Comparison of ENCODE assay signal across 18 cellular contexts in the genomic region with DNA sequence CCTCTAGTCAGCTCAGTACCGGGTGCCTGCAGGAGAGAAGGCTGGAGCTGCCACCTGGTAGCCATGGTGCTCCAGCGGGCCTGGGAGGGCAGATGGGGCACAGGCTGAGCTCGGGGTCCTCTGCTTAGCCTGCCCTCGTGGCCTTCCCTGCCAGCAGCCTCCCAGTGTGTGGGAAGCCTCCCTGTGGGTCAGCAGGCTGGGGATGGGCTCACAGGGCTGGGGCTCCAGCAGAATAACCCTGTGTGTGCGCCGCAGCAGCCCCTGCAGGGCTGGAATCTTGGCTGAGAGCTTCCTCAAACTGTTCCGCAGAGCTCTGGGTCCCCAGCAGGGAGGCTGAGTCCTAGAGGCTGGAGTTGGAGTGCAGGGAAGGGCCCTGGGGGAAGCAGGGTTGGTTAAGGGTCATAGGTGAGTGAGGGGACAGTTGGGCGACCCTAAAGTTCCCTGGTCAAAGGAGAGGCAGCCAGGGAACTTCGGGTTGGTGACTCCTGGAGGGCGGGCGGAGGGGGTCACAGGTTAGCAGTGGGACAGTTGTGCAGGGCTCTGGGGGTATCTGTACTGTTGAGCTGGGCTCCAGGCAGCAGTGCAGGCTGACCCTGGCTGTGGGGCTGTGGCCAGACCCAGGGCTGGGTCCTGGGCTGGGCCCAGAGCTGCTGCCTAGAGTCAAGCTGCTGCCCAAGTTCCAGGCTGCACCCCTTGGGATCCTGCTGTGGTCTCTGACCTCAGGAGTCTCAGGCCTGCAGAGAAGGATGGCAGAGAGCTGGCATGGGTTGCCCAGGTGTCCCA. TPM values are rescaled to one million over a fixed set of nuclear protein-coding genes. Genes with fewer than 3 reads are reported as not detected.
DNase-seq lines count a peak whose midpoint lies in the region; ATAC-seq and TF ChIP-seq lines count a peak whose summit lies in the region.
"Had no signal": no experiment of that assay in that cellular context is flagged by ENCODE, and none has a peak within 500 bp of the region (broad histone marks: within the 10 kb centered on the region; RNA-seq: fewer than 3 reads in every experiment).

No MANE protein-coding gene starts in this region.

- H2AFZ ChIP-seq in SK-N-SH (ENCODE audit: low read depth), result no peak overlapping the region

- ATAC-seq in SK-N-SH treated with all-trans-retinoic acid at 6 μM for 48 hours (peak; percentile 6; the same call in 1 of the 3 replicates), T-helper 17 cell (no peak)

- POLR2A ChIA-PET in SK-N-SH (lab: Yijun Ruan, JAX) (no interaction called here), HEK293 (lab: Yijun Ruan, JAX) (interaction anchor here (1.0 to 3.3 kb wide), 7 partner anchors 9 to 142 kb away, joined by 3 to 13 read pairs (median 4); no protein-coding TSS in a partner anchor)

- H3K4me3 Mint-ChIP-seq in endodermal cell (no peak overlapping the region), T-helper 17 cell (no peak overlapping the region)
- H3K4me3 Mint-ChIP-seq: CD4-positive, CD25-positive, alpha-beta regulatory T cell; IgD-negative memory B cell had no signal

- no peaks in the 10 kb centered on the region for H3K9me2 ChIP-seq in SK-N-SH

- H3K4me1 ChIP-seq in SK-N-SH (ENCODE audit: control insufficient read depth in 1 of 2, insufficient read depth in 2 of 2, low read depth in 1 of 2, low read length in 1 of 2), result no peaks in the 10 kb centered on the region
- no peaks in the 10 kb centered on the region for H3K4me1 ChIP-seq in HEK293 (ENCODE audit: control insufficient read depth, insufficient read depth, low read length)
- H3K4me1 ChIP-seq in endodermal cell (ENCODE audit: control insufficient read depth, insufficient read depth, low read length), result no peaks in the 10 kb centered on the region

- no peak for TF ChIP-seq RAD21 in SK-N-SH (IDR thresholded peaks at IDR 0.05; ENCODE audit: low read length)

- TF ChIP-seq EP300 in SK-N-SH (IDR thresholded peaks at IDR 0.05; ENCODE audit: borderline replicate concordance in 1 of 2, low read depth in 1 of 2, low read length in 1 of 2), result no peak

- no peak overlapping the region for H3K27ac ChIP-seq in SK-N-SH (ENCODE audit: low read depth in 2 of 2, low read length in 1 of 2)
- peak overlapping the region; percentile 41; the same call in 1 of the 2 replicates for H3K27ac ChIP-seq in HEK293 (ENCODE audit: extremely low read depth, low read depth, low read length)
- peak overlapping the region; percentile 32 for H3K27ac ChIP-seq in endodermal cell (ENCODE audit: low read depth, low read length)
- H3K27ac ChIP-seq: 22Rv1 had no signal

- H3K27me3 Mint-ChIP-seq in endodermal cell (ENCODE audit: insufficient read depth), result no peaks in the 10 kb centered on the region
- H3K27me3 Mint-ChIP-seq in T-helper 17 cell, result peaks cover 12% of the 10 kb centered on the region
- H3K27me3 Mint-ChIP-seq: CD4-positive, CD25-positive, alpha-beta regulatory T cell had no signal

- no peaks in the 10 kb centered on the region for H3K9me3 ChIP-seq in SK-N-SH
- H3K9me3 ChIP-seq in HEK293 (ENCODE audit: control insufficient read depth, insufficient read depth, low read depth, low read length), result no peaks in the 10 kb centered on the region
- no peaks in the 10 kb centered on the region for H3K9me3 ChIP-seq in endodermal cell (ENCODE audit: control insufficient read depth, low read length)
- no peaks in the 10 kb centered on the region for H3K9me3 ChIP-seq in T-helper 17 cell (ENCODE audit: control insufficient read depth, low read length, poor library complexity, severe bottlenecking)
- H3K9me3 ChIP-seq: BLaER1 treated with 17β-estradiol and CSF1 and Interleukin-3, amounts not matched to agents 10 nM and 100 nM had no signal

- H3F3A ChIP-seq in SK-N-SH (replicated peaks; ENCODE audit: insufficient read depth), result no peaks in the 10 kb centered on the region

- no peak overlapping the region for H3K9ac ChIP-seq in SK-N-SH
- H3K9ac ChIP-seq in endodermal cell (ENCODE audit: extremely low read depth, low read length, poor library complexity, severe bottlenecking), result no peak overlapping the region

- CTCF ChIA-PET in SK-N-SH (lab: Yijun Ruan, JAX), result no interaction called here
- CTCF ChIA-PET in HEK293 (lab: Yijun Ruan, JAX), result interaction anchor here (0.6 to 1.2 kb wide), 5 partner anchors 20 to 65 kb away, joined by 3 to 4 read pairs (median 3); no protein-coding TSS in a partner anchor

- H3K79me2 ChIP-seq in SK-N-SH (ENCODE audit: insufficient read depth), result no peaks in the 10 kb centered on the region

- H3K4me2 ChIP-seq in SK-N-SH, result no peak overlapping the region
- H3K4me2 ChIP-seq: BLaER1 treated with 17β-estradiol and CSF1 and Interleukin-3, amounts not matched to agents 10 nM and 100 nM had no signal

- H3K27me3 ChIP-seq in SK-N-SH (ENCODE audit: insufficient read depth) (no peaks in the 10 kb centered on the region), endodermal cell (ENCODE audit: control insufficient read depth, insufficient read depth, low read length, poor library complexity, severe bottlenecking) (no peaks in the 10 kb centered on the region)
- H3K27me3 ChIP-seq: BLaER1 treated with 17β-estradiol and CSF1 and Interleukin-3, amounts not matched to agents 10 nM and 100 nM had no signal

- H3K27ac Mint-ChIP-seq in endodermal cell (no peak overlapping the region), T-helper 17 cell (no peak overlapping the region)
- H3K27ac Mint-ChIP-seq: CD4-positive, CD25-positive, alpha-beta regulatory T cell; IgD-negative memory B cell had no signal

- H3K36me3 ChIP-seq in SK-N-SH (replicated peaks in 1 of 2; ENCODE audit: control insufficient read depth in 1 of 2, insufficient read depth in 2 of 2, low read length in 1 of 2), result peaks cover 0 to 3% of the 10 kb centered on the region in 2 experiments
- peaks cover 4 to 10% of the 10 kb centered on the region in 2 experiments for H3K36me3 ChIP-seq in HEK293 (ENCODE audit: control insufficient read depth in 2 of 2, insufficient read depth in 1 of 2, low read length in 2 of 2)
- no peaks in the 10 kb centered on the region for H3K36me3 ChIP-seq in endodermal cell (ENCODE audit: control insufficient read depth, insufficient read depth, low read length)

- H3K4me3 ChIP-seq in SK-N-SH (ENCODE audit: low read depth in 2 of 2, low read length in 1 of 2) (no peak overlapping the region), HEK293 (ENCODE audit: low read depth, low read length) (no peak overlapping the region), endodermal cell (ENCODE audit: low read length) (no peak overlapping the region)
- H3K4me3 ChIP-seq: BLaER1 treated with 17β-estradiol and CSF1 and Interleukin-3, amounts not matched to agents 10 nM and 100 nM had no signal

- H4K20me1 ChIP-seq in SK-N-SH (ENCODE audit: insufficient read depth), result no peaks in the 10 kb centered on the region

- no peak for TF ChIP-seq CTCF in SK-N-SH (IDR thresholded peaks at IDR 0.05)
- TF ChIP-seq CTCF in HEK293 (tag by site-specific recombination; IDR thresholded peaks at IDR 0.05), result no peak
- no peak for TF ChIP-seq CTCF in endodermal cell (conservative IDR thresholded peaks at IDR 0.05)

- H3K9me3 Mint-ChIP-seq in endodermal cell, result no peaks in the 10 kb centered on the region
- H3K9me3 Mint-ChIP-seq: IgD-negative memory B cell had no signal

- DNase-seq in SK-N-SH, result no peak
- peak; percentile 56 for DNase-seq in 8988T
- DNase-seq in endodermal cell, result peak; percentile 24
- no peak for DNase-seq in germinal center (ENCODE audit: low spot score)
- no peak for DNase-seq in T-helper 17 cell
- no peak for DNase-seq in OCI-M2 (lab: John Stamatoyannopoulos, UW; ENCODE audit: unreplicated experiment)
- DNase-seq: AML-193; Calu3; CD4-positive, CD25-positive, alpha-beta regulatory T cell; DMS 273 treated with DMSO at 0.1 percent for 48 hours; EL had no signal

- no peaks in the 10 kb centered on the region for H3K36me3 Mint-ChIP-seq in endodermal cell (ENCODE audit: low read depth)
- no peaks in the 10 kb centered on the region for H3K36me3 Mint-ChIP-seq in T-helper 17 cell (ENCODE audit: low read depth)
- H3K36me3 Mint-ChIP-seq: CD4-positive, CD25-positive, alpha-beta regulatory T cell; IgD-negative memory B cell had no signal

- H3K4me1 Mint-ChIP-seq in endodermal cell, result peaks cover 3% of the 10 kb centered on the region
- peaks cover 2% of the 10 kb centered on the region for H3K4me1 Mint-ChIP-seq in T-helper 17 cell
- H3K4me1 Mint-ChIP-seq: CD4-positive, CD25-positive, alpha-beta regulatory T cell; IgD-negative memory B cell had no signal

- WGBS in SK-N-SH (ENCODE audit: low lambda C conversion rate), result 68% methylated on average over 8 of the region's 11 CpGs
- 76 to 87% methylated on average over 4 to 11 of the region's 11 CpGs for WGBS in endodermal cell (ENCODE audit: insufficient coverage in 1 of 2, insufficient read length in 1 of 2), 2 experiments

RNA-seq across cellular contexts. Expression of a gene that starts 14.0 kb away (rescaled TPM):
- polyA plus RNA-seq in SK-N-SH (2012; rRNA removed), result 6.5 and 7.8 TPM in 2 replicates
- polyA plus RNA-seq in SK-N-SH (2012; cell fraction: cytosol; rRNA removed), result 1.7 and 3.8 TPM in 2 replicates
- polyA plus RNA-seq in SK-N-SH (2012; cell fraction: nucleus; rRNA removed), result 46.4 and 70.7 TPM in 2 replicates
- 10 to 100 TPM; 12.7 to 15.0 TPM for total RNA-seq in endodermal cell
- 82.2 TPM for polyA plus RNA-seq in endodermal cell (2013, experiment 1 of 2)
- 59.5 TPM for polyA plus RNA-seq in endodermal cell (2013, experiment 2 of 2)
- 10 to 100 TPM; 16.4 to 20.5 TPM for total RNA-seq in T-helper 17 cell
- polyA plus RNA-seq: IgD-negative memory B cell had no signal

RNA-seq across cellular contexts. Expression of a gene that starts 23.3 kb away (rescaled TPM):
- not detected in 2 replicates for polyA plus RNA-seq in SK-N-SH (2012; rRNA removed)
- polyA plus RNA-seq in SK-N-SH (2012; cell fraction: cytosol; rRNA removed), result not detected in 2 replicates
- not detected in 2 replicates for polyA plus RNA-seq in SK-N-SH (2012; cell fraction: nucleus; rRNA removed)
- total RNA-seq in endodermal cell (1 to 10 TPM; 1.0 to 1.5 TPM), T-helper 17 cell (not detected)
- polyA plus RNA-seq in endodermal cell (2013, experiment 1 of 2), result 0.50 TPM
- not detected for polyA plus RNA-seq in endodermal cell (2013, experiment 2 of 2)
- total RNA-seq: Calu3; CD4-positive, CD25-positive, alpha-beta regulatory T cell; H1; HT-29 had no signal
- polyA plus RNA-seq: CD4-positive, CD25-positive, alpha-beta regulatory T cell; H1; IgD-negative memory B cell had no signal

RNA-seq across cellular contexts. Expression of a gene that starts 31.4 kb away (rescaled TPM):
- 12.3 and 12.5 TPM in 2 replicates for polyA plus RNA-seq in SK-N-SH (2012; rRNA removed)
- polyA plus RNA-seq in SK-N-SH (2012; cell fraction: cytosol; rRNA removed), result 6.8 and 8.8 TPM in 2 replicates
- polyA plus RNA-seq in SK-N-SH (2012; cell fraction: nucleus; rRNA removed), result 76.0 and 114 TPM in 2 replicates
- total RNA-seq in endodermal cell (10 to 100 TPM; 37.8 to 45.4 TPM), T-helper 17 cell (10 to 100 TPM; 36.2 to 36.6 TPM)
- 37.0 TPM for polyA plus RNA-seq in endodermal cell (2013, experiment 1 of 2)
- 34.6 TPM for polyA plus RNA-seq in endodermal cell (2013, experiment 2 of 2)

RNA-seq across cellular contexts. Expression of a gene that starts 32.6 kb away (rescaled TPM):
- 0.10 and 0.43 TPM in 2 replicates for polyA plus RNA-seq in SK-N-SH (2012; rRNA removed)
- 0.10 and 0.21 TPM in 2 replicates for polyA plus RNA-seq in SK-N-SH (2012; cell fraction: cytosol; rRNA removed)
- polyA plus RNA-seq in SK-N-SH (2012; cell fraction: nucleus; rRNA removed), result 0.12 and 0.14 TPM in 2 replicates
- total RNA-seq in endodermal cell (under 1 TPM; 0.33 to 0.90 TPM), T-helper 17 cell (not detected)
- 0.36 TPM for polyA plus RNA-seq in endodermal cell (2013, experiment 1 of 2)
- polyA plus RNA-seq in endodermal cell (2013, experiment 2 of 2), result 0.62 TPM
- total RNA-seq: CD4-positive, CD25-positive, alpha-beta regulatory T cell; H1; HT-29 had no signal
- polyA plus RNA-seq: CD4-positive, CD25-positive, alpha-beta regulatory T cell; IgD-negative memory B cell had no signal

RNA-seq across cellular contexts. Expression of a gene that starts 41.0 kb away (rescaled TPM):
- 21.1 and 25.2 TPM in 2 replicates for polyA plus RNA-seq in SK-N-SH (2012; rRNA removed)
- polyA plus RNA-seq in SK-N-SH (2012; cell fraction: cytosol; rRNA removed), result 7.1 and 11.0 TPM in 2 replicates
- polyA plus RNA-seq in SK-N-SH (2012; cell fraction: nucleus; rRNA removed), result 68.2 and 85.3 TPM in 2 replicates
- 1 to 10 TPM; 6.6 to 7.6 TPM for total RNA-seq in endodermal cell
- 11.6 TPM for polyA plus RNA-seq in endodermal cell (2013, experiment 1 of 2)
- polyA plus RNA-seq in endodermal cell (2013, experiment 2 of 2), result 10.4 TPM
- total RNA-seq in T-helper 17 cell, result 10 to 100 TPM; 12.6 to 13.6 TPM

Comparison
In these comparisons a context has a peak if more than half of its experiments do, and no peak if none do; other contexts are left out.
1. DNase-seq: peak in 8988T (single experiment) and endodermal cell (single experiment); none in SK-N-SH (single experiment), germinal center (single experiment), T-helper 17 cell (0 of 3) and OCI-M2 (single experiment).
2. H3K27ac ChIP-seq: peak in HEK293 (single experiment) and endodermal cell (single experiment); none in SK-N-SH (0 of 2).